In the genomic region with DNA sequence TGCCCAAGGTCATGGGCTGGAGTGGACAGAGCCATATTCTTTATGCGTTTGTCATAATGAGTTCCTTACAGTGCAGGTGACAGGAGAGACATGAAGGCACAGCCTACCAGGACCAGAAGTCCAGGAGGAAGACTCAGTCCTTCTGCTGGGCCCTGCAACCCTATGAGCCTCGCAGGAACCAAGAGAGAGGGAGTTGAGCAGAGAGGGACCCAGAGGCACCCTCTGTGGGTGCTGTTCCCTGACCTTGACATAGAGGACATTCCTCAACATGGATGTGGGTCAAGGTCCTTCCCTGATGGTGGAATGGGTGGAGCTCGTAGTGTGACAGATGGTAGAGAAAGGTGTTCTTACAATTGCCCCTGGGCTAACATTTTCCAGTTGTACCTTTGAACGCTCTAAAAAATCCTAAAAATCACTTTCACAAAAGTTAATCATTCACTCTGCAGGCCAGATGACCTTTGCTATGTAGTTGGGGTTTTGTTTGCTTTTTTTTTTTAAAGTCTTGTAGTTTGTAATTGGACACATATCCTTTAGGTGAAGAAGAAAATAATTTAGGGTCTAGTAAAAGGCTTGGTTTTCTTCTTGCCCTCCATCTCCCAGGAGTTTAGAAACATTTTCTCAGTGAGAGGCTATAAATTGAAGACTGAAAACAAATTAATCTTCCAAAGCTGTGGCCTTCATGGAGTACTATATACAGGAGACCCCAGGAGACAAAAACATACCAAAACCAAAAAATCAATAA, we compare ENCODE assay signal across 2 cellular contexts.
TF ChIP-seq lines count a peak whose summit lies in the region.

No MANE protein-coding gene starts in this region.

TF ChIP-seq in GM12878, 131 proteins besides CTCF, POLR2A, EP300 and RAD21 (continues in another document):
- TF ChIP-seq ZNF384 (IDR thresholded peaks at IDR 0.05; ENCODE audit: borderline replicate concordance, low read depth, low read length) (no peak), FOXM1 (IDR thresholded peaks at IDR 0.05; ENCODE audit: low read depth, low read length) (no peak), CUX1 (IDR thresholded peaks at IDR 0.05; ENCODE audit: insufficient replicate concordance, low read depth, low read length) (no peak), EZH2 (IDR thresholded peaks at IDR 0.05; ENCODE audit: borderline replicate concordance, control insufficient read depth, low read depth, low read length) (no peak), PAX8 (IDR thresholded peaks at IDR 0.05) (no peak), TARDBP (IDR thresholded peaks at IDR 0.05; ENCODE audit: borderline replicate concordance) (no peak), FOS (IDR thresholded peaks at IDR 0.05; ENCODE audit: borderline replicate concordance, extremely low read depth, insufficient read length) (no peak), IRF5 (IDR thresholded peaks at IDR 0.05; ENCODE audit: borderline replicate concordance) (no peak), HDAC2 (IDR thresholded peaks at IDR 0.05) (no peak), SRF (IDR thresholded peaks at IDR 0.05; ENCODE audit: low read depth in 2 of 2, low read length in 2 of 2) (no peak), RFX5 (IDR thresholded peaks at IDR 0.05; ENCODE audit: low read depth, low read length) (no peak), TAF1 (IDR thresholded peaks at IDR 0.05; ENCODE audit: borderline replicate concordance, low read depth, low read length) (no peak)
- TF ChIP-seq, protein P1, sequence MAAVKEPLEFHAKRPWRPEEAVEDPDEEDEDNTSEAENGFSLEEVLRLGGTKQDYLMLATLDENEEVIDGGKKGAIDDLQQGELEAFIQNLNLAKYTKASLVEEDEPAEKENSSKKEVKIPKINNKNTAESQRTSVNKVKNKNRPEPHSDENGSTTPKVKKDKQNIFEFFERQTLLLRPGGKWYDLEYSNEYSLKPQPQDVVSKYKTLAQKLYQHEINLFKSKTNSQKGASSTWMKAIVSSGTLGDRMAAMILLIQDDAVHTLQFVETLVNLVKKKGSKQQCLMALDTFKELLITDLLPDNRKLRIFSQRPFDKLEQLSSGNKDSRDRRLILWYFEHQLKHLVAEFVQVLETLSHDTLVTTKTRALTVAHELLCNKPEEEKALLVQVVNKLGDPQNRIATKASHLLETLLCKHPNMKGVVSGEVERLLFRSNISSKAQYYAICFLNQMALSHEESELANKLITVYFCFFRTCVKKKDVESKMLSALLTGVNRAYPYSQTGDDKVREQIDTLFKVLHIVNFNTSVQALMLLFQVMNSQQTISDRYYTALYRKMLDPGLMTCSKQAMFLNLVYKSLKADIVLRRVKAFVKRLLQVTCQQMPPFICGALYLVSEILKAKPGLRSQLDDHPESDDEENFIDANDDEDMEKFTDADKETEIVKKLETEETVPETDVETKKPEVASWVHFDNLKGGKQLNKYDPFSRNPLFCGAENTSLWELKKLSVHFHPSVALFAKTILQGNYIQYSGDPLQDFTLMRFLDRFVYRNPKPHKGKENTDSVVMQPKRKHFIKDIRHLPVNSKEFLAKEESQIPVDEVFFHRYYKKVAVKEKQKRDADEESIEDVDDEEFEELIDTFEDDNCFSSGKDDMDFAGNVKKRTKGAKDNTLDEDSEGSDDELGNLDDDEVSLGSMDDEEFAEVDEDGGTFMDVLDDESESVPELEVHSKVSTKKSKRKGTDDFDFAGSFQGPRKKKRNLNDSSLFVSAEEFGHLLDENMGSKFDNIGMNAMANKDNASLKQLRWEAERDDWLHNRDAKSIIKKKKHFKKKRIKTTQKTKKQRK (IDR thresholded peaks at IDR 0.05; ENCODE audit: low read depth, low read length), result no peak

TF ChIP-seq in HepG2, 621 proteins besides CTCF, POLR2A, EP300 and RAD21 (continues in another document):
- no peak for TF ChIP-seq ZNF121 (CRISPR knock-in tag; IDR thresholded peaks at IDR 0.05)
- TF ChIP-seq TFDP2 (CRISPR knock-in tag; IDR thresholded peaks at IDR 0.05), result no peak; the same call in 1 of the 2 replicates
- TF ChIP-seq BHLHE40 (IDR thresholded peaks at IDR 0.05; ENCODE audit: low read length), result no peak
- no peak for TF ChIP-seq ZNF616 (CRISPR knock-in tag; IDR thresholded peaks at IDR 0.05; ENCODE audit: low read depth)
- no peak for TF ChIP-seq LBX2 (CRISPR knock-in tag; IDR thresholded peaks at IDR 0.05; ENCODE audit: borderline replicate concordance)
- no peak for TF ChIP-seq ZXDC (CRISPR knock-in tag; IDR thresholded peaks at IDR 0.05)
- TF ChIP-seq SIX4 (CRISPR knock-in tag; IDR thresholded peaks at IDR 0.05), result peak; percentile 68; the same call in 1 of the 2 replicates
- TF ChIP-seq ARNT (IDR thresholded peaks at IDR 0.05), result no peak
- no peak for TF ChIP-seq PRDM10 (CRISPR knock-in tag; IDR thresholded peaks at IDR 0.05; ENCODE audit: low read depth)
- no peak for TF ChIP-seq ZNF646 (CRISPR knock-in tag; IDR thresholded peaks at IDR 0.05)
- TF ChIP-seq MAZ (IDR thresholded peaks at IDR 0.05; ENCODE audit: borderline replicate concordance, low read depth, low read length), result no peak
- TF ChIP-seq MAZ (CRISPR knock-in tag; IDR thresholded peaks at IDR 0.05; ENCODE audit: low read depth), result 0 out of 2 replicates have a peak, but pooled peaks have one; percentile 26
- TF ChIP-seq JDP2 (CRISPR knock-in tag; IDR thresholded peaks at IDR 0.05; ENCODE audit: borderline replicate concordance), result no peak
- TF ChIP-seq NPAS2 (CRISPR knock-in tag; IDR thresholded peaks at IDR 0.05; ENCODE audit: borderline replicate concordance), result no peak
- no peak for TF ChIP-seq WIZ (CRISPR knock-in tag; IDR thresholded peaks at IDR 0.05)
- no peak for TF ChIP-seq ZNF547 (CRISPR knock-in tag; IDR thresholded peaks at IDR 0.05)
- TF ChIP-seq, protein P2, sequence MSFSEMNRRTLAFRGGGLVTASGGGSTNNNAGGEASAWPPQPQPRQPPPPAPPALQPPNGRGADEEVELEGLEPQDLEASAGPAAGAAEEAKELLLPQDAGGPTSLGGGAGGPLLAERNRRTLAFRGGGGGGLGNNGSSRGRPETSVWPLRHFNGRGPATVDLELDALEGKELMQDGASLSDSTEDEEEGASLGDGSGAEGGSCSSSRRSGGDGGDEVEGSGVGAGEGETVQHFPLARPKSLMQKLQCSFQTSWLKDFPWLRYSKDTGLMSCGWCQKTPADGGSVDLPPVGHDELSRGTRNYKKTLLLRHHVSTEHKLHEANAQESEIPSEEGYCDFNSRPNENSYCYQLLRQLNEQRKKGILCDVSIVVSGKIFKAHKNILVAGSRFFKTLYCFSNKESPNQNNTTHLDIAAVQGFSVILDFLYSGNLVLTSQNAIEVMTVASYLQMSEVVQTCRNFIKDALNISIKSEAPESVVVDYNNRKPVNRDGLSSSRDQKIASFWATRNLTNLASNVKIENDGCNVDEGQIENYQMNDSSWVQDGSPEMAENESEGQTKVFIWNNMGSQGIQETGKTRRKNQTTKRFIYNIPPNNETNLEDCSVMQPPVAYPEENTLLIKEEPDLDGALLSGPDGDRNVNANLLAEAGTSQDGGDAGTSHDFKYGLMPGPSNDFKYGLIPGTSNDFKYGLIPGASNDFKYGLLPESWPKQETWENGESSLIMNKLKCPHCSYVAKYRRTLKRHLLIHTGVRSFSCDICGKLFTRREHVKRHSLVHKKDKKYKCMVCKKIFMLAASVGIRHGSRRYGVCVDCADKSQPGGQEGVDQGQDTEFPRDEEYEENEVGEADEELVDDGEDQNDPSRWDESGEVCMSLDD (CRISPR knock-in tag; IDR thresholded peaks at IDR 0.05; ENCODE audit: borderline replicate concordance), result no peak
